In genomic region chr7:106110238-106110560, GRCh38 we compare ENCODE assay signal across 8 cellular contexts. TPM values are rescaled to one million over a fixed set of nuclear protein-coding genes. Genes with fewer than 3 reads are reported as not detected.
DNase-seq lines count a peak whose midpoint lies in the region; TF ChIP-seq lines count a peak whose summit lies in the region.

No MANE protein-coding gene starts in this region.

- CTCF ChIA-PET in CD8-positive, alpha-beta memory T cell (lab: Charles Lee) = interaction anchor here (1.2 kb wide), 1 partner anchor 44 kb away, joined by 3 read pairs; no protein-coding TSS in a partner anchor
- CTCF ChIA-PET in mammary epithelial cell (lab: Charles Lee; ENCODE audit: low non-redundant PET) = no interaction called here

- H3K36me3 Mint-ChIP-seq in CD8-positive, alpha-beta memory T cell = peaks cover 0 to 17% (median 4%) of the 10 kb centered on the region in 3 donors

- H2BK120ac ChIP-seq in trophoblast cell (ENCODE audit: insufficient read depth, low read length, poor library complexity) = no peak overlapping the region

- H4K20me1 ChIP-seq in mammary epithelial cell (ENCODE audit: insufficient read depth, low read length) (no peaks in the 10 kb centered on the region), neural cell (ENCODE audit: insufficient read depth) (no peaks in the 10 kb centered on the region)

- peak overlapping the region; percentile 32 for H3K4me3 ChIP-seq in CD8-positive, alpha-beta memory T cell (ENCODE audit: low read length)
- H3K4me3 ChIP-seq in HUES6 (ENCODE audit: low read depth, low read length) (peak overlapping the region; percentile 99), mammary epithelial cell (replicated peaks in 1 of 3; ENCODE audit: insufficient read depth in 1 of 3, low read depth in 2 of 3, low read length in 3 of 3) (peak overlapping the region; percentile 87 to 98 (median 90)), neural cell (ENCODE audit: low read length) (peak overlapping the region; percentile 87), trophoblast cell (ENCODE audit: low read depth, low read length) (no peak overlapping the region)

- TF ChIP-seq CTCF in mammary epithelial cell (conservative IDR thresholded peaks at IDR 0.05 in 1 of 2, IDR thresholded peaks at IDR 0.05 in 1 of 2; ENCODE audit: extremely low read depth in 1 of 2, insufficient read depth in 1 of 2, low read depth in 1 of 2, low read length in 2 of 2) (no peak), neural cell (IDR thresholded peaks at IDR 0.05; ENCODE audit: poor library complexity, severe bottlenecking) (no peak)

- no peak overlapping the region for H3K14ac ChIP-seq in trophoblast cell (ENCODE audit: low read length)

- no peak overlapping the region for H2BK5ac ChIP-seq in trophoblast cell (ENCODE audit: low read depth, low read length, poor library complexity)

- peaks cover 50 to 74% (median 69%) of the 10 kb centered on the region in 3 donors for H3K4me1 Mint-ChIP-seq in CD8-positive, alpha-beta memory T cell

- no peak overlapping the region for H4K8ac ChIP-seq in trophoblast cell (ENCODE audit: low read depth, low read length)

- H3K79me2 ChIP-seq in mammary epithelial cell (ENCODE audit: insufficient read depth, low read length) = peaks cover 69% of the 10 kb centered on the region
- peaks cover 41% of the 10 kb centered on the region for H3K79me2 ChIP-seq in neural cell (replicated peaks; ENCODE audit: insufficient read depth, low read length)
- peaks cover 9% of the 10 kb centered on the region for H3K79me2 ChIP-seq in trophoblast cell (ENCODE audit: control insufficient read depth, insufficient read depth, low read length, poor library complexity)

- no peak overlapping the region for H2AFZ ChIP-seq in mammary epithelial cell (ENCODE audit: low read depth, low read length)
- no peak overlapping the region for H2AFZ ChIP-seq in neural cell (ENCODE audit: low read depth, low read length)
- H2AFZ ChIP-seq in trophoblast cell (ENCODE audit: insufficient read depth, low read length, poor library complexity) = no peak overlapping the region

- no peak overlapping the region for H2AK5ac ChIP-seq in trophoblast cell (ENCODE audit: low read length)

- H3K4ac ChIP-seq in trophoblast cell (ENCODE audit: low read depth, low read length) = no peak overlapping the region

- no peak overlapping the region for H3K27ac ChIP-seq in CD8-positive, alpha-beta memory T cell (ENCODE audit: low read depth, low read length)
- H3K27ac ChIP-seq in HUES6 (ENCODE audit: low read depth, low read length) (no peak overlapping the region), mammary epithelial cell (ENCODE audit: insufficient read depth, low read depth, low read length) (peak overlapping the region; percentile 94), neural cell (ENCODE audit: low read length) (no peak overlapping the region), trophoblast cell (ENCODE audit: low read depth, low read length) (no peak overlapping the region)

- no peak overlapping the region for H3K18ac ChIP-seq in trophoblast cell (ENCODE audit: low read length)

- no TSS peak for BruUV-seq in mammary epithelial cell (replicated peaks; lab: Mats Ljungman, UMichigan)

- H3K36me3 ChIP-seq in CD8-positive, alpha-beta memory T cell (ENCODE audit: insufficient read depth, low read length) = no peaks in the 10 kb centered on the region
- H3K36me3 ChIP-seq in HUES6 (ENCODE audit: control insufficient read depth, insufficient read depth, low read length) (peaks cover 2% of the 10 kb centered on the region; the same call in 1 of the 2 replicates), mammary epithelial cell (ENCODE audit: insufficient read depth, low read length) (no peaks in the 10 kb centered on the region), neural cell (ENCODE audit: insufficient read depth, low read length) (no peaks in the 10 kb centered on the region), trophoblast cell (ENCODE audit: control insufficient read depth in 1 of 2, insufficient read depth in 2 of 2, low read length in 2 of 2) (peaks cover 0 to 2% of the 10 kb centered on the region in 2 experiments)

- H3K4me1 ChIP-seq in CD8-positive, alpha-beta memory T cell (ENCODE audit: insufficient read depth, low read length) = peaks cover 53% of the 10 kb centered on the region
- peaks cover 37% of the 10 kb centered on the region for H3K4me1 ChIP-seq in HUES6 (ENCODE audit: control insufficient read depth, insufficient read depth, low read length)
- peaks cover 22% of the 10 kb centered on the region for H3K4me1 ChIP-seq in mammary epithelial cell (ENCODE audit: insufficient read depth, low read length)
- H3K4me1 ChIP-seq in trophoblast cell (ENCODE audit: control insufficient read depth in 1 of 2, insufficient read depth in 2 of 2, low read length in 2 of 2) = no peaks in the 10 kb centered on the region

- no peaks in the 10 kb centered on the region for H3K27me3 Mint-ChIP-seq in CD8-positive, alpha-beta memory T cell

- no peak for TF ChIP-seq RAD21 in neural cell (conservative IDR thresholded peaks at IDR 0.05)

- intact Hi-C loops in mammary epithelial cell (cut with micrococcal nuclease) = no loop called here

- no peak for DNase-seq in CD8-positive, alpha-beta memory T cell
- peak; percentile 20 for DNase-seq in mammary epithelial cell
- DNase-seq in NCI-H345 (lab: John Stamatoyannopoulos, UW) = no peak
- no peak for DNase-seq in activated effector memory CD4-positive, alpha-beta T cell treated with Interleukin-2 at 50 U/mL for 16 hours
- no peak for DNase-seq in trophoblast cell
- no peak for DNase-seq in NCI-H748 (lab: John Stamatoyannopoulos, UW; ENCODE audit: unreplicated experiment)

- no peak overlapping the region for H4K12ac ChIP-seq in trophoblast cell (ENCODE audit: low read depth, low read length)

- no peaks in the 10 kb centered on the region for H3K9me2 ChIP-seq in neural cell (ENCODE audit: insufficient read depth, low read length)

- in situ Hi-C loops in mammary epithelial cell (cut with MboI; ENCODE audit: low sequenced_read_pairs in 2 of 2) = no loop called here

- H3K9me3 Mint-ChIP-seq in CD8-positive, alpha-beta memory T cell = no peaks in the 10 kb centered on the region

- dilution Hi-C loops in mammary epithelial cell (cut with HindIII; ENCODE audit: low sequenced_read_pairs) = no loop called here

- no peak overlapping the region for H3K23ac ChIP-seq in trophoblast cell (ENCODE audit: low read length)

- peak overlapping the region in 7 of 8 donors; percentile 0 to 92 (median 51) for H3K27ac Mint-ChIP-seq in CD8-positive, alpha-beta memory T cell

- no peak overlapping the region for H3K9ac ChIP-seq in HUES6 (ENCODE audit: low read length)
- peak overlapping the region; percentile 97 for H3K9ac ChIP-seq in mammary epithelial cell (ENCODE audit: insufficient read depth, low read length)
- H3K9ac ChIP-seq in neural cell (ENCODE audit: low read length) = no peak overlapping the region
- no peak overlapping the region for H3K9ac ChIP-seq in trophoblast cell (ENCODE audit: low read length)

- no peaks in the 10 kb centered on the region for H3K9me3 ChIP-seq in CD8-positive, alpha-beta memory T cell (ENCODE audit: low read length)
- H3K9me3 ChIP-seq in HUES6 (ENCODE audit: control insufficient read depth, insufficient read depth, low read depth, low read length) (no peaks in the 10 kb centered on the region), mammary epithelial cell (replicated peaks; ENCODE audit: insufficient read depth, low read length) (no peaks in the 10 kb centered on the region), neural cell (ENCODE audit: low read length) (no peaks in the 10 kb centered on the region), trophoblast cell (ENCODE audit: insufficient read depth, low read depth, low read length) (no peaks in the 10 kb centered on the region)

- H3K79me1 ChIP-seq in trophoblast cell (ENCODE audit: low read length) = peaks cover 10% of the 10 kb centered on the region

- H3F3A ChIP-seq in neural cell (ENCODE audit: insufficient read depth, low read length, poor library complexity, severe bottlenecking) = no peaks in the 10 kb centered on the region

- H2BK12ac ChIP-seq in trophoblast cell (ENCODE audit: low read length) = no peak overlapping the region

- no peak for TF ChIP-seq EP300 in neural cell (conservative IDR thresholded peaks at IDR 0.05; ENCODE audit: poor library complexity, severe bottlenecking)

- POLR2A ChIA-PET in CD8-positive, alpha-beta memory T cell (lab: Charles Lee) = interaction anchor here (0.6 kb wide), 1 partner anchor 38 kb away, joined by 11 read pairs; no protein-coding TSS in a partner anchor

- peak overlapping the region; percentile 86 for H3K4me2 ChIP-seq in mammary epithelial cell (ENCODE audit: insufficient read depth, low read depth, low read length)
- H3K4me2 ChIP-seq in neural cell (ENCODE audit: low read length) = peak overlapping the region; percentile 73
- no peak overlapping the region for H3K4me2 ChIP-seq in trophoblast cell (ENCODE audit: low read length)

- H4K91ac ChIP-seq in trophoblast cell (ENCODE audit: low read depth, low read length) = no peak overlapping the region

- peak overlapping the region; percentile 27 to 92 (median 49) for H3K4me3 Mint-ChIP-seq in CD8-positive, alpha-beta memory T cell

- no peaks in the 10 kb centered on the region for H3K27me3 ChIP-seq in CD8-positive, alpha-beta memory T cell (ENCODE audit: insufficient read depth, low read length, poor library complexity, severe bottlenecking)
- H3K27me3 ChIP-seq in HUES6 (ENCODE audit: control insufficient read depth, insufficient read depth, low read length) (no peaks in the 10 kb centered on the region), mammary epithelial cell (ENCODE audit: insufficient read depth, low read length) (no peaks in the 10 kb centered on the region), neural cell (ENCODE audit: insufficient read depth, low read depth, low read length) (no peaks in the 10 kb centered on the region), trophoblast cell (ENCODE audit: insufficient read depth, low read length) (no peaks in the 10 kb centered on the region)

TF ChIP-seq in neural cell, 6 proteins besides CTCF, POLR2A, EP300 and RAD21:
- TF ChIP-seq SMC3 (conservative IDR thresholded peaks at IDR 0.05; ENCODE audit: poor library complexity) = no peak
- no peak for TF ChIP-seq POLR2AphosphoS5 (IDR thresholded peaks at IDR 0.05)
- TF ChIP-seq EZH2 (IDR thresholded peaks at IDR 0.05; ENCODE audit: borderline replicate concordance, insufficient read depth, low read length, poor library complexity, severe bottlenecking) = no peak

RNA-seq across cellular contexts. Expression of gene SYPL1, which starts 1.9 kb away (rescaled TPM):
- total RNA-seq in CD8-positive, alpha-beta memory T cell = 10 to 100 TPM; 33.1 to 33.7 TPM
- 63.0 TPM for polyA plus RNA-seq in CD8-positive, alpha-beta memory T cell
- 100 to 1,000 TPM in 1 of 2 donors, 10 to 100 TPM in 1; 74.3 to 124 TPM for total RNA-seq in mammary epithelial cell
- polyA plus RNA-seq in mammary epithelial cell (131 TPM), neural cell (17.4 and 22.8 TPM in 2 replicates)
- polyA minus RNA-seq in mammary epithelial cell (278 TPM), neural cell (13.1 and 13.4 TPM in 2 replicates)
- 41.8 and 42.6 TPM in 2 replicates for polyA plus RNA-seq in trophoblast cell (2013)
